In genomic region chr1:92784051-92784638, GRCh38 we compare ENCODE assay signal across 8 cellular contexts. TPM values are rescaled to one million over a fixed set of nuclear protein-coding genes. Genes with fewer than 3 reads are reported as not detected.
A peak's percentile ranks its signal among the peaks of the same experiment; 100 is the strongest.
DNase-seq lines count a peak whose midpoint lies in the region; ATAC-seq and TF ChIP-seq lines count a peak whose summit lies in the region.

No MANE protein-coding gene starts in this region.

- peaks cover 0 to 26% (median 0%) of the 10 kb centered on the region in 3 donors for H3K4me1 ChIP-seq in esophagus squamous epithelium
- H3K4me1 ChIP-seq in naive thymus-derived CD4-positive, alpha-beta T cell (ENCODE audit: control insufficient read depth in 2 of 2, insufficient read depth in 2 of 2, low read length in 2 of 2), result peaks cover 8 to 10% of the 10 kb centered on the region in 2 donors
- H3K4me1 ChIP-seq in tibial nerve, result peaks cover 0 to 50% (median 13%) of the 10 kb centered on the region in 4 donors

- DNase-seq in AG04450 (ENCODE audit: low read depth, low spot score) (no peak), KBM-7 (peak; percentile 60), esophagus squamous epithelium (lab: John Stamatoyannopoulos, UW) (no peak), tibial nerve (ENCODE audit: low spot score in 2 of 2) (peak; percentile 16 to 29)
- DNase-seq in activated CD8-positive, alpha-beta memory T cell treated with anti-CD3 and anti-CD28 coated beads, Interleukin-2, amount 10 ng/mL, durations not matched to agents 7 days and 5 days, result peak; percentile 80
- DNase-seq in naive thymus-derived CD4-positive, alpha-beta T cell, result peak in 8 of 9 donors; percentile 26 to 44 (median 39)

- in situ Hi-C loops in KBM-7 (cut with MboI; ENCODE audit: low pct_unique_long_range_greater_than_20kb, low sequenced_read_pairs), result no loop called here

- H3K27me3 Mint-ChIP-seq in activated CD8-positive, alpha-beta memory T cell treated with anti-CD3 and anti-CD28 coated beads, Interleukin-2, amount 10 ng/mL, durations not matched to agents 7 days and 5 days, result peaks cover 77% of the 10 kb centered on the region
- peaks cover 10 to 79% (median 36%) of the 10 kb centered on the region in 5 donors for H3K27me3 Mint-ChIP-seq in naive thymus-derived CD4-positive, alpha-beta T cell

- peaks cover 17% of the 10 kb centered on the region for H3K4me1 Mint-ChIP-seq in activated CD8-positive, alpha-beta memory T cell treated with anti-CD3 and anti-CD28 coated beads, Interleukin-2, amount 10 ng/mL, durations not matched to agents 7 days and 5 days
- peaks cover 7 to 25% (median 19%) of the 10 kb centered on the region in 7 donors for H3K4me1 Mint-ChIP-seq in naive thymus-derived CD4-positive, alpha-beta T cell

- no peak for TF ChIP-seq POLR2A in esophagus squamous epithelium (IDR thresholded peaks at IDR 0.05)
- TF ChIP-seq POLR2A in tibial nerve (IDR thresholded peaks at IDR 0.05), result no peak

- POLR2A ChIA-PET in AG04450 (lab: Yijun Ruan, JAX), result interaction anchor here (0.5 to 2.8 kb wide), 10 partner anchors 10 to 295 kb away, joined by 3 to 31 read pairs (median 3); partner anchors contain the start of genes MTF2 and RPL5
- POLR2A ChIA-PET in naive thymus-derived CD4-positive, alpha-beta T cell (lab: Charles Lee), result interaction anchor here (2.6 kb wide), 1 partner anchor 48 kb away, joined by 8 read pairs; the partner anchor contains the start of gene RPL5

- TF ChIP-seq EP300 in tibial nerve (IDR thresholded peaks at IDR 0.05), result no peak

- CTCF ChIA-PET in AG04450 (lab: Charles Lee), result interaction anchor here (0.6 to 2.2 kb wide), 8 partner anchors 9 to 462 kb away, joined by 3 to 15 read pairs (median 4); partner anchors contain the start of gene RPL5
- CTCF ChIA-PET in activated CD8-positive, alpha-beta memory T cell treated with anti-CD3 and anti-CD28 coated beads, Interleukin-2, amount 10 ng/mL, durations not matched to agents 7 days and 5 days (lab: Charles Lee), result interaction anchor here (0.7 to 1.6 kb wide), 3 partner anchors 35 to 76 kb away, joined by 3 to 5 read pairs (median 4); partner anchors contain the start of gene RPL5
- CTCF ChIA-PET in naive thymus-derived CD4-positive, alpha-beta T cell (lab: Charles Lee), result interaction anchor here (0.6 kb wide), 1 partner anchor 341 kb away, joined by 3 read pairs; no protein-coding TSS in a partner anchor

- WGBS in esophagus squamous epithelium, 2 donors, result 1 to 4% methylated on average over 7 to 10 of the region's 25 CpGs
- 1 to 2% methylated on average over 6 to 15 of the region's 25 CpGs for WGBS in tibial nerve, 2 donors

- H3K4me3 Mint-ChIP-seq in activated CD8-positive, alpha-beta memory T cell treated with anti-CD3 and anti-CD28 coated beads, Interleukin-2, amount 10 ng/mL, durations not matched to agents 7 days and 5 days, result peak overlapping the region; percentile 52
- peak overlapping the region; percentile 67 to 91 (median 85) for H3K4me3 Mint-ChIP-seq in naive thymus-derived CD4-positive, alpha-beta T cell

- TF ChIP-seq CTCF in AG04450 (IDR thresholded peaks at IDR 0.05; ENCODE audit: low read depth, low read length), result no peak
- TF ChIP-seq CTCF in esophagus squamous epithelium (IDR thresholded peaks at IDR 0.05), result no peak
- TF ChIP-seq CTCF in tibial nerve (IDR thresholded peaks at IDR 0.05), result no peak

- H3K27me3 ChIP-seq in AG04450 (ENCODE audit: control insufficient read depth, insufficient read depth, low read length) (no peaks in the 10 kb centered on the region), esophagus squamous epithelium (no peaks in the 10 kb centered on the region), tibial nerve (no peaks in the 10 kb centered on the region)
- peaks cover 4 to 7% of the 10 kb centered on the region in 2 donors for H3K27me3 ChIP-seq in naive thymus-derived CD4-positive, alpha-beta T cell (ENCODE audit: control insufficient read depth in 2 of 2, insufficient read depth in 2 of 2, low read length in 2 of 2)

- H3K36me3 Mint-ChIP-seq in activated CD8-positive, alpha-beta memory T cell treated with anti-CD3 and anti-CD28 coated beads, Interleukin-2, amount 10 ng/mL, durations not matched to agents 7 days and 5 days, result no peaks in the 10 kb centered on the region
- H3K36me3 Mint-ChIP-seq in naive thymus-derived CD4-positive, alpha-beta T cell, result peaks cover 0 to 3% (median 0%) of the 10 kb centered on the region in 5 donors

- peak overlapping the region; percentile 61 for H3K27ac Mint-ChIP-seq in activated CD8-positive, alpha-beta memory T cell treated with anti-CD3 and anti-CD28 coated beads, Interleukin-2, amount 10 ng/mL, durations not matched to agents 7 days and 5 days
- peak overlapping the region in 4 of 9 donors; percentile 22 to 72 (median 38) for H3K27ac Mint-ChIP-seq in naive thymus-derived CD4-positive, alpha-beta T cell

- peak overlapping the region; percentile 82 for H3K4me3 ChIP-seq in AG04450 (ENCODE audit: low read depth, low read length)
- peak overlapping the region; percentile 72 to 93 (median 85) for H3K4me3 ChIP-seq in esophagus squamous epithelium
- H3K4me3 ChIP-seq in naive thymus-derived CD4-positive, alpha-beta T cell (ENCODE audit: low read length), result peak overlapping the region; percentile 62
- H3K4me3 ChIP-seq in tibial nerve, result peak overlapping the region; percentile 82 to 89 (median 86)

- H3K36me3 ChIP-seq in esophagus squamous epithelium (no peaks in the 10 kb centered on the region), tibial nerve (no peaks in the 10 kb centered on the region)
- H3K36me3 ChIP-seq in naive thymus-derived CD4-positive, alpha-beta T cell (ENCODE audit: control insufficient read depth in 2 of 3, insufficient read depth in 3 of 3, low read length in 3 of 3), result no peaks in the 10 kb centered on the region

- intact Hi-C loops in esophagus squamous epithelium (cut with DNase I), result no loop called here
- intact Hi-C loops in naive thymus-derived CD4-positive, alpha-beta T cell (cut with micrococcal nuclease), result loop anchor here (1.0 to 5.0 kb wide), 3 partner anchors 35 to 48 kb away; partner anchors contain the start of gene RPL5 (in 1 of the 2)

- no peaks in the 10 kb centered on the region for H3K9me3 Mint-ChIP-seq in activated CD8-positive, alpha-beta memory T cell treated with anti-CD3 and anti-CD28 coated beads, Interleukin-2, amount 10 ng/mL, durations not matched to agents 7 days and 5 days (ENCODE audit: low read depth)
- peaks cover 0 to 2% (median 0%) of the 10 kb centered on the region in 11 donors for H3K9me3 Mint-ChIP-seq in naive thymus-derived CD4-positive, alpha-beta T cell

- ATAC-seq in GM18502 (IDR thresholded peaks at IDR 0.05; ENCODE audit: poor library complexity, unreplicated experiment) (peak; percentile 22), HG02763 (IDR thresholded peaks at IDR 0.05; ENCODE audit: unreplicated experiment) (no peak)
- ATAC-seq in activated CD8-positive, alpha-beta memory T cell treated with anti-CD3 and anti-CD28 coated beads, Interleukin-2, amount 10 ng/mL, durations not matched to agents 7 days and 5 days, result peak; percentile 59
- no peak for ATAC-seq in naive thymus-derived CD4-positive, alpha-beta T cell

- H3K9me3 ChIP-seq in AG04450 (ENCODE audit: control insufficient read depth, insufficient read depth, low read length), result no peaks in the 10 kb centered on the region; the same call in 1 of the 2 replicates
- no peaks in the 10 kb centered on the region for H3K9me3 ChIP-seq in esophagus squamous epithelium
- no peaks in the 10 kb centered on the region for H3K9me3 ChIP-seq in naive thymus-derived CD4-positive, alpha-beta T cell (ENCODE audit: control insufficient read depth in 2 of 3, low read length in 3 of 3)
- H3K9me3 ChIP-seq in tibial nerve, result no peaks in the 10 kb centered on the region

- H3K27ac ChIP-seq in AG04450 (ENCODE audit: low read depth, low read length) (peak overlapping the region; percentile 90), esophagus squamous epithelium (peak overlapping the region; percentile 95 to 99 (median 97)), tibial nerve (peak overlapping the region; percentile 91 to 99 (median 98))
- no peak overlapping the region for H3K27ac ChIP-seq in naive thymus-derived CD4-positive, alpha-beta T cell (ENCODE audit: low read depth, low read length)

RNA-seq across cellular contexts. Expression of gene EVI5, which starts 0.8 kb away (rescaled TPM):
- polyA plus RNA-seq in AG04450 (2011; rRNA removed), result 19.9 and 28.5 TPM in 2 replicates
- 25.2 and 36.1 TPM in 2 replicates for polyA minus RNA-seq in AG04450 (2011; rRNA and poly(A)+ RNA removed)
- total RNA-seq in activated CD8-positive, alpha-beta memory T cell treated with anti-CD3 and anti-CD28 coated beads, Interleukin-2, amount 10 ng/mL, durations not matched to agents 7 days and 5 days, result 10 to 100 TPM in 1 of 2 experiments, 1 to 10 TPM in 1; 2.6 to 14.0 TPM
- 10 to 100 TPM in 2 of 4 donors, 1 to 10 TPM in 2; 5.1 to 23.7 (median 9.0) TPM for total RNA-seq in esophagus squamous epithelium
- 10 to 100 TPM in 1 of 5 experiments, 1 to 10 TPM in 3, under 1 TPM in 1; 0.97 to 12.3 (median 2.2) TPM for total RNA-seq in naive thymus-derived CD4-positive, alpha-beta T cell
- under 1 TPM; 0.20 to 0.33 TPM for polyA plus RNA-seq in naive thymus-derived CD4-positive, alpha-beta T cell
- total RNA-seq in tibial nerve, result 10 to 100 TPM; 48.7 to 70.7 (median 50.8) TPM

RNA-seq across cellular contexts. Expression of gene RPL5, which starts 47.7 kb away (rescaled TPM):
- polyA plus RNA-seq in AG04450 (2011; rRNA removed), result 2,179 and 2,752 TPM in 2 replicates
- polyA minus RNA-seq in AG04450 (2011; rRNA and poly(A)+ RNA removed), result 863 and 868 TPM in 2 replicates
- total RNA-seq in activated CD8-positive, alpha-beta memory T cell treated with anti-CD3 and anti-CD28 coated beads, Interleukin-2, amount 10 ng/mL, durations not matched to agents 7 days and 5 days, result 100 to 1,000 TPM; 581 to 800 TPM
- total RNA-seq in esophagus squamous epithelium (1,000 to 10,000 TPM in 3 of 4 donors, 100 to 1,000 TPM in 1; 828 to 2,443 (median 1,463) TPM), tibial nerve (1,000 to 10,000 TPM; 1,387 to 1,574 (median 1,436) TPM)
- total RNA-seq in naive thymus-derived CD4-positive, alpha-beta T cell, result 1,000 to 10,000 TPM in 4 of 5 experiments, 100 to 1,000 TPM in 1; 764 to 1,693 (median 1,596) TPM
- 1,000 to 10,000 TPM; 3,012 to 3,358 TPM for polyA plus RNA-seq in naive thymus-derived CD4-positive, alpha-beta T cell

Comparison
In these comparisons a context has a peak if more than half of its experiments do, and no peak if none do; other contexts are left out.
1. DNase-seq: peak in KBM-7 (single experiment), activated CD8-positive, alpha-beta memory T cell treated with anti-CD3 and anti-CD28 coated beads, Interleukin-2, amount 10 ng/mL, durations not matched to agents 7 days and 5 days (single experiment), naive thymus-derived CD4-positive, alpha-beta T cell (8 of 9) and tibial nerve (2 of 2); none in AG04450 (single experiment) and esophagus squamous epithelium (single experiment).
2. ATAC-seq: peak in GM18502 (single experiment) and activated CD8-positive, alpha-beta memory T cell treated with anti-CD3 and anti-CD28 coated beads, Interleukin-2, amount 10 ng/mL, durations not matched to agents 7 days and 5 days (single experiment); none in naive thymus-derived CD4-positive, alpha-beta T cell (single experiment) and HG02763 (single experiment).
3. Peak in every context shown above with its lines, with median percentiles within 50 percentile points of each other: H3K4me3 ChIP-seq.